ENCODE assay signal across 8 cellular contexts in the genomic region with DNA sequence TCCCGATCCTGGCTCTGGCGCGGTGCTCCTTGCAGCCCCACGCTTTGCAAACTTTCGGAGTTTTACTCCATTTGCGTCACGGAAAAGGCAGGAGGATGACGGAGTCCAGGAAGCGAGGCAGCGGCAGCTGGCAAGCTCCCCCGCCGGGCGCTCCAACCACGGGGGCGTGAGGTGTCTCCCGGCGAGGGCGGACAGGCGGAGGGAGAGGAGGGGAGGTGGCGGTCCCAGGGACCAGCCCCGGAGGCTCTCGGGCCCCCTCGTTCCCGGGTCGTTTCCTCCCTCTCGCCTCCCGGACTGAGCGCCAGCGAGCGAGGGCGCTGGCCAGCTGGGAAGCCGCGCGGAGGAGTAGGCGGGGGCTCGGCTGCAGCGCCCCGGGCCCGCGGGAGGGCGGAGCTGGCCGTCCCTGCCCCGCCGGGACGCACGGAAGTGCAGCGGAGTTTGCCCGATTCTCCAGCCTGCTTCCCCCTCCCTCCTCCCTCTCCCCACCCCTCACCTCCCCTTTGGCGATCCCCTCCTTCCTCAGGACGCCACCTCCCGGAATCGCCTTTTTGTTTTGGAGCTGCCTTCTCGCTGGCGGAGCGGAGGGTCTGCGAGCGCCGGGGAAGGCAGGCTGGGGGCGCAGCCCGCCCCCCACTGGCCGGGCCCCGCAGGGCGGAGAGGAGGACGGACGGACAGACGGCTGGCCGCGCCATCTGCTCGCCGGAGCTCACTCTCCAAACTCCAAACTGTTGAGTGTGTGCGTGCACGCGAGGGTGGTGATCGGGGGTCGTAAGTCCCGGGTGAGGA. TPM values are rescaled to one million over a fixed set of nuclear protein-coding genes. Genes with fewer than 3 reads are reported as not detected.
DNase-seq lines count a peak whose midpoint lies in the region; ATAC-seq and TF ChIP-seq lines count a peak whose summit lies in the region.

A gene with protein sequence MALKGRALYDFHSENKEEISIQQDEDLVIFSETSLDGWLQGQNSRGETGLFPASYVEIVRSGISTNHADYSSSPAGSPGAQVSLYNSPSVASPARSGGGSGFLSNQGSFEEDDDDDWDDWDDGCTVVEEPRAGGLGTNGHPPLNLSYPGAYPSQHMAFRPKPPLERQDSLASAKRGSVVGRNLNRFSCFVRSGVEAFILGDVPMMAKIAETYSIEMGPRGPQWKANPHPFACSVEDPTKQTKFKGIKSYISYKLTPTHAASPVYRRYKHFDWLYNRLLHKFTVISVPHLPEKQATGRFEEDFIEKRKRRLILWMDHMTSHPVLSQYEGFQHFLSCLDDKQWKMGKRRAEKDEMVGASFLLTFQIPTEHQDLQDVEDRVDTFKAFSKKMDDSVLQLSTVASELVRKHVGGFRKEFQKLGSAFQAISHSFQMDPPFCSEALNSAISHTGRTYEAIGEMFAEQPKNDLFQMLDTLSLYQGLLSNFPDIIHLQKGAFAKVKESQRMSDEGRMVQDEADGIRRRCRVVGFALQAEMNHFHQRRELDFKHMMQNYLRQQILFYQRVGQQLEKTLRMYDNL (plus strand): TSS at position 543 of the 786 bp plus-strand sequence. CDS start 1,191 bp downstream, outside the sequence.

- peak; percentile 74 to 91 (median 88) for ATAC-seq in right lobe of liver
- no peak for ATAC-seq in HG02588 (IDR thresholded peaks at IDR 0.05; ENCODE audit: unreplicated experiment)

- no peaks in the 10 kb centered on the region for H3K9me3 ChIP-seq in right lobe of liver

- TF ChIP-seq POLR2A in right lobe of liver (IDR thresholded peaks at IDR 0.05) = peak; percentile 90

- peaks cover 0 to 41% (median 18%) of the 10 kb centered on the region in 4 donors for H3K4me1 ChIP-seq in right lobe of liver

- intact Hi-C loops in right lobe of liver (cut with DNase I) = no loop called here

- H3K4me1 Mint-ChIP-seq in activated CD4-positive, alpha-beta memory T cell treated with anti-CD3 and anti-CD28 coated beads, Interleukin-2, amount 10 ng/mL, durations not matched to agents 7 days and 5 days = peaks cover 29% of the 10 kb centered on the region

- no peaks in the 10 kb centered on the region for H3K27me3 ChIP-seq in right lobe of liver

- H3K27ac Mint-ChIP-seq in activated CD4-positive, alpha-beta memory T cell treated with anti-CD3 and anti-CD28 coated beads, Interleukin-2, amount 10 ng/mL, durations not matched to agents 7 days and 5 days = no peak within 1 kb of the TSS

- peak; percentile 32 to 42 (median 36) for TF ChIP-seq CTCF in right lobe of liver (IDR thresholded peaks at IDR 0.05)

- H3K27me3 Mint-ChIP-seq in activated CD4-positive, alpha-beta memory T cell treated with anti-CD3 and anti-CD28 coated beads, Interleukin-2, amount 10 ng/mL, durations not matched to agents 7 days and 5 days = peaks cover 10% of the 10 kb centered on the region

- peak within 1 kb of the TSS; percentile 79 for H3K4me3 Mint-ChIP-seq in activated CD4-positive, alpha-beta memory T cell treated with anti-CD3 and anti-CD28 coated beads, Interleukin-2, amount 10 ng/mL, durations not matched to agents 7 days and 5 days

- no peaks in the 10 kb centered on the region for H3K36me3 Mint-ChIP-seq in activated CD4-positive, alpha-beta memory T cell treated with anti-CD3 and anti-CD28 coated beads, Interleukin-2, amount 10 ng/mL, durations not matched to agents 7 days and 5 days (ENCODE audit: low read depth)

- DNase-seq in SIG-M5 treated with dmso at 0.1 percent for 504 hours (lab: John Stamatoyannopoulos, UW; ENCODE audit: unreplicated experiment) = peak; percentile 55
- DNase-seq in SIG-M5 (lab: John Stamatoyannopoulos, UW) = no peak
- DNase-seq in NCI-H2227 treated with DMSO at 0.1 percent for 48 hours (lab: John Stamatoyannopoulos, UW) = peak; percentile 33
- DNase-seq in activated CD4-positive, alpha-beta memory T cell treated with anti-CD3 and anti-CD28 coated beads, Interleukin-2, amount 10 ng/mL, durations not matched to agents 7 days and 5 days = peak; percentile 60
- DNase-seq in effector CD4-positive, alpha-beta T cell = peak; percentile 46
- peak; percentile 88 to 90 (median 89) for DNase-seq in right lobe of liver
- peak in 2 of 3 donors; percentile 26 to 44 for DNase-seq in stimulated activated CD4-positive, alpha-beta T cell treated with anti-CD3 and anti-CD28 coated beads, TNF-alpha, amount 100 ng/mL, for 1 hour (ENCODE audit: low read depth in 3 of 3, low spot score in 1 of 3)

- WGBS in right lobe of liver (ENCODE audit: insufficient coverage, low coverage, low lambda C conversion rate, missing lambda C conversion rate) = 0% methylated on average over 16 of the region's 76 CpGs

- no peaks in the 10 kb centered on the region for H3K36me3 ChIP-seq in right lobe of liver

- no peaks in the 10 kb centered on the region for H3K9me3 Mint-ChIP-seq in activated CD4-positive, alpha-beta memory T cell treated with anti-CD3 and anti-CD28 coated beads, Interleukin-2, amount 10 ng/mL, durations not matched to agents 7 days and 5 days

- CTCF ChIA-PET in activated CD4-positive, alpha-beta memory T cell treated with anti-CD3 and anti-CD28 coated beads, Interleukin-2, amount 10 ng/mL, durations not matched to agents 7 days and 5 days (lab: Charles Lee) = interaction anchor here (0.7 to 1.9 kb wide), 19 partner anchors 9 to 1307 kb away, joined by 3 to 16 read pairs (median 4); a partner anchor contains a TSS

- POLR2A ChIA-PET in activated CD4-positive, alpha-beta memory T cell treated with anti-CD3 and anti-CD28 coated beads, Interleukin-2, amount 10 ng/mL, durations not matched to agents 7 days and 5 days (lab: Charles Lee) = interaction anchor here (0.7 to 2.9 kb wide), 11 partner anchors 9 to 279 kb away, joined by 3 to 30 read pairs (median 5); a partner anchor contains a TSS

- H3K27ac ChIP-seq in right lobe of liver = peak within 1 kb of the TSS; percentile 85 to 98 (median 96)

- peak within 1 kb of the TSS; percentile 65 to 94 (median 92) for H3K4me3 ChIP-seq in right lobe of liver

RNA-seq across cellular contexts. Expression of the gene that starts here (rescaled TPM):
- total RNA-seq in activated CD4-positive, alpha-beta memory T cell treated with anti-CD3 and anti-CD28 coated beads, Interleukin-2, amount 10 ng/mL, durations not matched to agents 7 days and 5 days = 1 to 10 TPM; 1.8 to 1.9 TPM
- 10 to 100 TPM; 12.0 to 17.2 (median 14.2) TPM for total RNA-seq in right lobe of liver

Comparison
In these comparisons a context has a peak if more than half of its experiments do, and no peak if none do; other contexts are left out.
1. RNA of the gene that starts here (total RNA-seq): 12.0 to 17.2 TPM in right lobe of liver; 1.8 to 1.9 TPM in activated CD4-positive, alpha-beta memory T cell treated with anti-CD3 and anti-CD28 coated beads, Interleukin-2, amount 10 ng/mL, durations not matched to agents 7 days and 5 days; every median in the first group is over 4 times any median in the second.